In genomic region chr16:30334473-30334985, GRCh38 we compare ENCODE assay signal across 8 cellular contexts. TPM values are rescaled to one million over a fixed set of nuclear protein-coding genes. Genes with fewer than 3 reads are reported as not detected.
DNase-seq lines count a peak whose midpoint lies in the region; ATAC-seq and TF ChIP-seq lines count a peak whose summit lies in the region.
"Not testable (repeated sequence)": the region's sequence is repeated elsewhere in the genome, so short reads cannot be mapped to it uniquely, and the experiment has no call there.

No MANE protein-coding gene starts in this region.

- peaks cover 16% of the 10 kb centered on the region for H3K4me1 Mint-ChIP-seq in activated T-helper 1 cell treated with anti-CD3 and anti-CD28 coated beads, Interleukin-12 subunit alpha, Interleukin-12 subunit beta, Interleukin-2, Interleukin-4 antibody, amounts not matched to agents 30 ng/mL and 10 ng/mL and 1 ng/mL, durations not matched to agents 14 hours and 24 hours and 36 hours (ENCODE audit: low read depth)
- H3K4me1 Mint-ChIP-seq in natural killer cell: peaks cover 16% of the 10 kb centered on the region in 2 donors

- DNase-seq in DND-41 (peak; percentile 88), KG1 (lab: John Stamatoyannopoulos, UW) (peak; percentile 29), fibroblast of mammary gland (ENCODE audit: low read depth) (peak; percentile 73), natural killer cell (peak; percentile 79)
- DNase-seq in RWPE2 (ENCODE audit: low spot score): not testable (repeated sequence)
- DNase-seq in activated T-helper 1 cell treated with anti-CD3 and anti-CD28 coated beads, Interleukin-12 subunit alpha, Interleukin-12 subunit beta, Interleukin-2, Interleukin-4 antibody, amounts not matched to agents 30 ng/mL and 10 ng/mL and 1 ng/mL, durations not matched to agents 14 hours and 24 hours and 36 hours (ENCODE audit: low spot score): peak; percentile 89
- peak; percentile 61 to 79 for DNase-seq in stimulated activated CD8-positive, alpha-beta memory T cell treated with anti-CD3 and anti-CD28 coated beads, Interleukin-7, amount 100 ng/mL, for 4 hours (ENCODE audit: low read depth in 2 of 2)

- peaks cover 15% of the 10 kb centered on the region for H3K4me1 ChIP-seq in DND-41 (ENCODE audit: insufficient read depth, low read length)
- not testable (repeated sequence) for H3K4me1 ChIP-seq in RWPE2 (ENCODE audit: insufficient read depth, poor library complexity, severe bottlenecking)

- H3K36me3 Mint-ChIP-seq in activated T-helper 1 cell treated with anti-CD3 and anti-CD28 coated beads, Interleukin-12 subunit alpha, Interleukin-12 subunit beta, Interleukin-2, Interleukin-4 antibody, amounts not matched to agents 30 ng/mL and 10 ng/mL and 1 ng/mL, durations not matched to agents 14 hours and 24 hours and 36 hours (ENCODE audit: low read depth); natural killer cell: not testable (repeated sequence)

- ATAC-seq in DND-41 (ENCODE audit: insufficient read depth, low read depth): peak; percentile 93
- ATAC-seq in GM21825 (IDR thresholded peaks at IDR 0.05; ENCODE audit: unreplicated experiment): peak; percentile 79
- peak; percentile 95 for ATAC-seq in RWPE2 (ENCODE audit: low read depth)
- peak; percentile 83 to 96 (median 89) for ATAC-seq in natural killer cell

- H3K27ac Mint-ChIP-seq in activated T-helper 1 cell treated with anti-CD3 and anti-CD28 coated beads, Interleukin-12 subunit alpha, Interleukin-12 subunit beta, Interleukin-2, Interleukin-4 antibody, amounts not matched to agents 30 ng/mL and 10 ng/mL and 1 ng/mL, durations not matched to agents 14 hours and 24 hours and 36 hours: peak overlapping the region; percentile 82
- peak overlapping the region; percentile 86 to 89 for H3K27ac Mint-ChIP-seq in natural killer cell

- peaks cover 35% of the 10 kb centered on the region for H3K79me2 ChIP-seq in DND-41 (ENCODE audit: insufficient read depth, low read length)

- peak overlapping the region; percentile 63 to 83; a peak in 3 of 4 replicates for H3K4me3 ChIP-seq in DND-41 (ENCODE audit: low read depth in 1 of 2, low read length in 2 of 2)
- peak overlapping the region; percentile 90 for H3K4me3 ChIP-seq in RWPE2 (ENCODE audit: severe bottlenecking)
- peak overlapping the region; percentile 51 for H3K4me3 ChIP-seq in fibroblast of mammary gland (ENCODE audit: control insufficient read depth, low read depth, low read length)

- not testable (repeated sequence) for H3K27ac ChIP-seq in DND-41 (ENCODE audit: low read length)
- H3K27ac ChIP-seq in RWPE2 (ENCODE audit: poor library complexity, severe bottlenecking): peak overlapping the region; percentile 70

- not testable (repeated sequence) for TF ChIP-seq CTCF in DND-41 (IDR thresholded peaks at IDR 0.05; ENCODE audit: borderline replicate concordance, extremely low read depth, low read length, poor library complexity, severe bottlenecking); RWPE2 (IDR thresholded peaks at IDR 0.05; ENCODE audit: poor library complexity, severe bottlenecking); fibroblast of mammary gland (conservative IDR thresholded peaks at IDR 0.05; ENCODE audit: control insufficient read depth, insufficient read depth, low read depth, low read length); natural killer cell (IDR thresholded peaks at IDR 0.05)

- not testable (repeated sequence) for H3K9me3 Mint-ChIP-seq in activated T-helper 1 cell treated with anti-CD3 and anti-CD28 coated beads, Interleukin-12 subunit alpha, Interleukin-12 subunit beta, Interleukin-2, Interleukin-4 antibody, amounts not matched to agents 30 ng/mL and 10 ng/mL and 1 ng/mL, durations not matched to agents 14 hours and 24 hours and 36 hours; natural killer cell

- H3K4me3 Mint-ChIP-seq in activated T-helper 1 cell treated with anti-CD3 and anti-CD28 coated beads, Interleukin-12 subunit alpha, Interleukin-12 subunit beta, Interleukin-2, Interleukin-4 antibody, amounts not matched to agents 30 ng/mL and 10 ng/mL and 1 ng/mL, durations not matched to agents 14 hours and 24 hours and 36 hours: peak overlapping the region; percentile 95
- H3K4me3 Mint-ChIP-seq in natural killer cell: peak overlapping the region; percentile 96

- not testable (repeated sequence) for H3K27me3 Mint-ChIP-seq in activated T-helper 1 cell treated with anti-CD3 and anti-CD28 coated beads, Interleukin-12 subunit alpha, Interleukin-12 subunit beta, Interleukin-2, Interleukin-4 antibody, amounts not matched to agents 30 ng/mL and 10 ng/mL and 1 ng/mL, durations not matched to agents 14 hours and 24 hours and 36 hours (ENCODE audit: insufficient read depth); natural killer cell (ENCODE audit: low read depth in 2 of 2)

- not testable (repeated sequence) for H3K36me3 ChIP-seq in DND-41 (ENCODE audit: insufficient read depth, low read length); RWPE2 (ENCODE audit: low read depth)

- H3K27me3 ChIP-seq in DND-41 (ENCODE audit: insufficient read depth, low read length, poor library complexity); RWPE2 (ENCODE audit: insufficient read depth, poor library complexity, severe bottlenecking): not testable (repeated sequence)

- intact Hi-C loops in activated T-helper 1 cell treated with anti-CD3 and anti-CD28 coated beads, Interleukin-12 subunit alpha, Interleukin-12 subunit beta, Interleukin-2, Interleukin-4 antibody, amounts not matched to agents 30 ng/mL and 10 ng/mL and 1 ng/mL, durations not matched to agents 14 hours and 24 hours and 36 hours (cut with micrococcal nuclease): loop anchor here (2.0 kb wide), 2 partner anchors 36 to 44 kb away; partner anchors contain the start of gene TBC1D10B
- intact Hi-C loops in natural killer cell (cut with micrococcal nuclease): loop anchor here (2.0 kb wide), 1 partner anchor 44 kb away; no protein-coding TSS in a partner anchor

- not testable (repeated sequence) for H3K9me3 ChIP-seq in DND-41 (ENCODE audit: insufficient read depth, low read length, severe bottlenecking); RWPE2 (ENCODE audit: severe bottlenecking)

- H2AFZ ChIP-seq in DND-41 (ENCODE audit: low read depth, low read length): not testable (repeated sequence)

- peak overlapping the region; percentile 71 for H3K4me2 ChIP-seq in DND-41 (ENCODE audit: insufficient read depth, low read length)

- H3K9ac ChIP-seq in DND-41 (ENCODE audit: low read depth, low read length): peak overlapping the region; percentile 72

- not testable (repeated sequence) for H4K20me1 ChIP-seq in DND-41 (ENCODE audit: insufficient read depth, low read length)

RNA-seq across cellular contexts. Expression of gene CD2BP2, which starts 20.6 kb away (rescaled TPM):
- 100 and 104 TPM in 2 replicates for total RNA-seq in activated T-helper 1 cell treated with anti-CD3 and anti-CD28 coated beads, Interleukin-12 subunit alpha, Interleukin-12 subunit beta, Interleukin-2, Interleukin-4 antibody, amounts not matched to agents 30 ng/mL and 10 ng/mL and 1 ng/mL, durations not matched to agents 14 hours and 24 hours and 36 hours
- total RNA-seq in natural killer cell: 100 to 1,000 TPM in 1 of 3 donors, 10 to 100 TPM in 2; 79.5 to 104 (median 87.7) TPM

RNA-seq across cellular contexts. Expression of gene TBC1D10B, which starts 35.8 kb away (rescaled TPM):
- total RNA-seq in activated T-helper 1 cell treated with anti-CD3 and anti-CD28 coated beads, Interleukin-12 subunit alpha, Interleukin-12 subunit beta, Interleukin-2, Interleukin-4 antibody, amounts not matched to agents 30 ng/mL and 10 ng/mL and 1 ng/mL, durations not matched to agents 14 hours and 24 hours and 36 hours: 68.9 and 73.6 TPM in 2 replicates
- total RNA-seq in natural killer cell: 10 to 100 TPM; 43.0 to 55.3 (median 50.2) TPM

RNA-seq across cellular contexts. Expression of gene MYL11, which starts 40.1 kb away (rescaled TPM):
- 2.0 and 2.7 TPM in 2 replicates for total RNA-seq in activated T-helper 1 cell treated with anti-CD3 and anti-CD28 coated beads, Interleukin-12 subunit alpha, Interleukin-12 subunit beta, Interleukin-2, Interleukin-4 antibody, amounts not matched to agents 30 ng/mL and 10 ng/mL and 1 ng/mL, durations not matched to agents 14 hours and 24 hours and 36 hours
- total RNA-seq in natural killer cell: 1 to 10 TPM; 2.9 to 8.0 (median 7.2) TPM

RNA-seq across cellular contexts. Expression of gene SEPTIN1, which starts 47.8 kb away (rescaled TPM):
- 195 and 200 TPM in 2 replicates for total RNA-seq in activated T-helper 1 cell treated with anti-CD3 and anti-CD28 coated beads, Interleukin-12 subunit alpha, Interleukin-12 subunit beta, Interleukin-2, Interleukin-4 antibody, amounts not matched to agents 30 ng/mL and 10 ng/mL and 1 ng/mL, durations not matched to agents 14 hours and 24 hours and 36 hours
- total RNA-seq in natural killer cell: 100 to 1,000 TPM; 196 to 210 (median 205) TPM
